In genomic region chr20:1898496-1899168, GRCh38 we compare ENCODE assay signal across 15 cellular contexts. TPM values are rescaled to one million over a fixed set of nuclear protein-coding genes. Genes with fewer than 3 reads are reported as not detected.
A peak's percentile ranks its signal among the peaks of the same experiment; 100 is the strongest.
DNase-seq lines count a peak whose midpoint lies in the region; ATAC-seq and TF ChIP-seq lines count a peak whose summit lies in the region.
"Had no signal": no experiment of that assay in that cellular context is flagged by ENCODE, and none has a peak within 500 bp of the region (broad histone marks: within the 10 kb centered on the region; RNA-seq: fewer than 3 reads in every experiment).

No MANE protein-coding gene starts in this region.

- no peaks in the 10 kb centered on the region for H3K9me3 Mint-ChIP-seq in nephron progenitor cell

- H3K4me3 ChIP-seq in MG63, result no peak overlapping the region
- peak overlapping the region in 53 of 59 donors; percentile 14 to 98 (median 82) for H3K4me3 ChIP-seq in dorsolateral prefrontal cortex

- peak overlapping the region; percentile 65 to 100 (median 99) for H3K27ac ChIP-seq in dorsolateral prefrontal cortex

- no peak for TF ChIP-seq CTCF in dorsolateral prefrontal cortex (IDR thresholded peaks at IDR 0.05 in 54 of 56, conservative IDR thresholded peaks at IDR 0.05 in 2 of 56; ENCODE audit: low read depth in 1 of 56, partially characterized antibody in 56 of 56)
- TF ChIP-seq CTCF in nephron progenitor cell (IDR thresholded peaks at IDR 0.05), result no peak

- DNase-seq in AG08395 (ENCODE audit: low spot score) (peak; percentile 42), MG63 (peak; percentile 55), dorsolateral prefrontal cortex (no peak), nephron progenitor cell (no peak), activated gamma-delta T cell treated with Interleukin-2 at 50 U/mL for 16 hours (no peak)
- DNase-seq in stimulated activated CD8-positive, alpha-beta memory T cell treated with anti-CD3 and anti-CD28 coated beads, Interleukin-4, amount 100 ng/mL, for 48 hours, result no peak
- DNase-seq: activated CD8-positive, alpha-beta memory T cell treated with anti-CD3 and anti-CD28 coated beads for 24 hours; activated naive CD4-positive, alpha-beta T cell treated with Interleukin-2 at 50 U/mL for 16 hours; foreskin melanocyte; HCEC 1CT; islet precursor cell; NCI-H1092; NCI-H446 had no signal

- intact Hi-C loops in dorsolateral prefrontal cortex (cut with DNase I), result loop anchor here in 1 of 2 donors (5.0 to 10.0 kb wide), 3 partner anchors 39 to 434 kb away; partner anchors contain the start of gene NSFL1C

- no peaks in the 10 kb centered on the region for H3K36me3 Mint-ChIP-seq in nephron progenitor cell (ENCODE audit: low read depth)

- peaks cover 14% of the 10 kb centered on the region for H3K27me3 Mint-ChIP-seq in nephron progenitor cell (ENCODE audit: low read depth, poor library complexity)

- H3K4me1 Mint-ChIP-seq in nephron progenitor cell, result peaks cover 69% of the 10 kb centered on the region

- ATAC-seq in HG02870 (IDR thresholded peaks at IDR 0.05; ENCODE audit: unreplicated experiment), result no peak
- ATAC-seq in GM21717 (IDR thresholded peaks at IDR 0.05; ENCODE audit: unreplicated experiment), result no peak

- H3K27ac Mint-ChIP-seq in nephron progenitor cell, result peak overlapping the region; percentile 87

- H3K27me3 ChIP-seq in MG63 (no peaks in the 10 kb centered on the region), dorsolateral prefrontal cortex (no peaks in the 10 kb centered on the region)

- H3K4me3 Mint-ChIP-seq in nephron progenitor cell, result no peak overlapping the region

- H3K9me3 ChIP-seq in MG63, result no peaks in the 10 kb centered on the region

- peaks cover 6% of the 10 kb centered on the region for H3K36me3 ChIP-seq in MG63

RNA-seq across cellular contexts. Expression of gene SIRPA, which starts 3.4 kb away (rescaled TPM):
- 37.7 and 38.1 TPM in 2 replicates for total RNA-seq in MG63 (2014; rRNA removed; shearing (Covaris generic); ENCODE audit: low replicate concordance)
- total RNA-seq in dorsolateral prefrontal cortex, result 100 to 1,000 TPM; 164 to 389 (median 265) TPM

Comparison
In these comparisons a context has a peak if more than half of its experiments do, and no peak if none do; other contexts are left out.
1. DNase-seq: peak in AG08395 (single experiment) and MG63 (single experiment); none in dorsolateral prefrontal cortex (0 of 10), nephron progenitor cell (single experiment), activated gamma-delta T cell treated with Interleukin-2 at 50 U/mL for 16 hours (single experiment) and stimulated activated CD8-positive, alpha-beta memory T cell treated with anti-CD3 and anti-CD28 coated beads, Interleukin-4, amount 100 ng/mL, for 48 hours (single experiment).